Comparison of ENCODE assay signal across 34 cellular contexts in genomic region chr6:81340946-81341345, GRCh38.
"Had no signal": no experiment of that assay in that cellular context is flagged by ENCODE, and none has a peak within 500 bp of the region (broad histone marks: within the 10 kb centered on the region; RNA-seq: fewer than 3 reads in every experiment).

No MANE protein-coding gene starts in this region.

- DNase-seq: activated B cell treated with CpG ODN at 0.5 μM for 24 hours; activated CD4-positive, alpha-beta memory T cell treated with anti-CD3 and anti-CD28 coated beads for 36 hours; activated CD4-positive, alpha-beta T cell treated with anti-CD3 and anti-CD28 coated beads for 4 hours; activated CD4-positive, alpha-beta T cell treated with anti-CD3 and anti-CD28 coated beads, Interleukin-2, amount 10 ng/mL, durations not matched to agents 24 days and 14 days; activated CD4-positive, alpha-beta T cell treated with anti-CD3 and anti-CD28 coated beads, Interleukin-2, amount 50 U/mL, for 1 hour; activated CD4-positive, alpha-beta T cell treated with anti-CD3 and anti-CD28 coated beads, Interleukin-2, amount 50 U/mL, for 4 hours; activated CD4-positive, CD25-positive, alpha-beta regulatory T cell treated with anti-CD3 and anti-CD28 coated beads, Interleukin-2, amount 50 U/mL, for 72 hours; activated CD8-positive, alpha-beta memory T cell treated with anti-CD3 and anti-CD28 coated beads, Interleukin-2, amount 50 U/mL, for 4 hours; activated CD8-positive, alpha-beta T cell treated with anti-CD3 and anti-CD28 coated beads for 36 hours; activated effector memory CD4-positive, alpha-beta T cell treated with anti-CD3 and anti-CD28 coated beads, Interleukin-2, amount 50 U/mL, for 16 hours; activated gamma-delta T cell treated with Interleukin-2 at 50 U/mL for 16 hours; activated naive CD4-positive, alpha-beta T cell; activated naive CD4-positive, alpha-beta T cell treated with anti-CD3 and anti-CD28 coated beads for 36 hours; activated naive CD4-positive, alpha-beta T cell treated with anti-CD3 and anti-CD28 coated beads, Interleukin-2, amount 50 U/mL, for 16 hours; activated naive CD8-positive, alpha-beta T cell treated with anti-CD3 and anti-CD28 coated beads for 36 hours; activated T-cell treated with anti-CD3 and anti-CD28 coated beads for 4 hours; activated T-cell treated with anti-CD3 and anti-CD28 coated beads, Interleukin-2, amount 50 U/mL, for 1 hour; activated T-cell treated with anti-CD3 and anti-CD28 coated beads, Interleukin-2, amount 50 U/mL, for 4 hours; activated T-cell treated with anti-CD3 and anti-CD28 coated beads, Interleukin-2, amount 50 U/mL, for 72 hours; adrenal gland; amniotic stem cell; aorta; body of pancreas; cerebellar nuclear complex; T-helper 1 cell; T-helper 2 cell; T-helper 9 cell had no signal

- H3K9me3 Mint-ChIP-seq: activated naive CD8-positive, alpha-beta T cell treated with anti-CD3 and anti-CD28 coated beads for 36 hours had no signal

- H3K36me3 ChIP-seq: adrenal gland had no signal

- H3K4me1 ChIP-seq: adrenal gland, body of pancreas had no signal

- H3K4me3 ChIP-seq: adrenal gland, body of pancreas had no signal

- H3K27ac Mint-ChIP-seq: activated B cell treated with CpG ODN at 0.5 μM for 24 hours; activated CD4-positive, alpha-beta memory T cell treated with anti-CD3 and anti-CD28 coated beads for 36 hours; activated CD4-positive, alpha-beta T cell treated with anti-CD3 and anti-CD28 coated beads, Interleukin-2, amount 10 ng/mL, durations not matched to agents 24 days and 14 days; activated CD8-positive, alpha-beta T cell treated with anti-CD3 and anti-CD28 coated beads for 36 hours; activated naive CD4-positive, alpha-beta T cell treated with anti-CD3 and anti-CD28 coated beads for 36 hours; activated naive CD4-positive, alpha-beta T cell treated with anti-CD3 and anti-CD28 coated beads, Interleukin-2, amount 50 U/mL, for 72 hours; activated naive CD8-positive, alpha-beta T cell treated with anti-CD3 and anti-CD28 coated beads for 36 hours; activated T-cell treated with anti-CD3 and anti-CD28 coated beads, Interleukin-2, amount 50 U/mL, for 72 hours; activated T-helper 1 cell treated with anti-CD3 and anti-CD28 coated beads, Interleukin-12 subunit alpha, Interleukin-12 subunit beta, Interleukin-2, Interleukin-4 antibody, amounts not matched to agents 30 ng/mL and 10 ng/mL and 1 ng/mL, durations not matched to agents 14 hours and 24 hours and 36 hours; activated T-helper 17 cell treated with anti-CD3 and anti-CD28 coated beads, Interleukin-2, amount 50 U/mL, for 72 hours; T-helper 1 cell treated with Interleukin-12 subunit alpha and Interleukin-12 subunit beta and Interleukin-4 antibody, amounts not matched to agents 30 μg/mL and 1 μg/mL, for 36 hours; T-helper 2 cell treated with Interferon-gamma antibody and Interleukin-4, amounts not matched to agents 5 μg/mL and 100 μg/mL, for 36 hours had no signal

- ATAC-seq: activated CD8-positive, alpha-beta T cell treated with anti-CD3 and anti-CD28 coated beads for 36 hours; activated naive CD4-positive, alpha-beta T cell treated with anti-CD3 and anti-CD28 coated beads, Interleukin-2, amount 50 U/mL, for 72 hours; activated T-cell treated with anti-CD3 and anti-CD28 coated beads, Interleukin-2, amount 50 U/mL, for 4 hours; activated T-cell treated with anti-CD3 and anti-CD28 coated beads, Interleukin-2, amount 50 U/mL, for 72 hours; activated T-helper 17 cell treated with anti-CD3 and anti-CD28 coated beads, Interleukin-2, amount 50 U/mL, for 72 hours; body of pancreas had no signal

- H3K27ac ChIP-seq: adrenal gland, body of pancreas, VCaP had no signal

- H3K27me3 Mint-ChIP-seq: activated B cell treated with CpG ODN at 0.5 μM for 24 hours; activated CD4-positive, alpha-beta memory T cell treated with anti-CD3 and anti-CD28 coated beads for 36 hours; activated CD4-positive, alpha-beta T cell treated with anti-CD3 and anti-CD28 coated beads, Interleukin-2, amount 10 ng/mL, durations not matched to agents 24 days and 14 days; activated CD8-positive, alpha-beta T cell treated with anti-CD3 and anti-CD28 coated beads for 36 hours; activated naive CD8-positive, alpha-beta T cell treated with anti-CD3 and anti-CD28 coated beads for 36 hours; activated T-helper 17 cell treated with anti-CD3 and anti-CD28 coated beads, Interleukin-2, amount 50 U/mL, for 72 hours; central memory CD8-positive, alpha-beta T cell had no signal

- H3K9me3 ChIP-seq: adrenal gland, body of pancreas had no signal

- H3K27me3 ChIP-seq: adrenal gland, body of pancreas had no signal

- H3K4me3 Mint-ChIP-seq: activated B cell treated with CpG ODN at 0.5 μM for 24 hours; activated CD4-positive, alpha-beta memory T cell treated with anti-CD3 and anti-CD28 coated beads for 36 hours; activated CD4-positive, alpha-beta T cell treated with anti-CD3 and anti-CD28 coated beads, Interleukin-2, amount 10 ng/mL, durations not matched to agents 24 days and 14 days; activated CD8-positive, alpha-beta T cell treated with anti-CD3 and anti-CD28 coated beads for 36 hours; activated naive CD4-positive, alpha-beta T cell treated with anti-CD3 and anti-CD28 coated beads for 36 hours; activated naive CD8-positive, alpha-beta T cell treated with anti-CD3 and anti-CD28 coated beads for 36 hours; activated T-cell treated with anti-CD3 and anti-CD28 coated beads, Interleukin-2, amount 50 U/mL, for 4 hours; activated T-cell treated with anti-CD3 and anti-CD28 coated beads, Interleukin-2, amount 50 U/mL, for 72 hours; activated T-helper 1 cell treated with anti-CD3 and anti-CD28 coated beads, Interleukin-12 subunit alpha, Interleukin-12 subunit beta, Interleukin-2, Interleukin-4 antibody, amounts not matched to agents 30 ng/mL and 10 ng/mL and 1 ng/mL, durations not matched to agents 14 hours and 24 hours and 36 hours; activated T-helper 17 cell treated with anti-CD3 and anti-CD28 coated beads, Interleukin-2, amount 50 U/mL, for 72 hours; central memory CD8-positive, alpha-beta T cell; T-helper 1 cell treated with Interleukin-12 subunit alpha and Interleukin-12 subunit beta and Interleukin-4 antibody, amounts not matched to agents 30 μg/mL and 1 μg/mL, for 36 hours; T-helper 2 cell treated with Interferon-gamma antibody and Interleukin-4, amounts not matched to agents 5 μg/mL and 100 μg/mL, for 36 hours had no signal

- H3K4me1 Mint-ChIP-seq: activated B cell treated with CpG ODN at 0.5 μM for 24 hours; activated CD4-positive, alpha-beta T cell treated with anti-CD3 and anti-CD28 coated beads, Interleukin-2, amount 10 ng/mL, durations not matched to agents 24 days and 14 days; activated naive CD8-positive, alpha-beta T cell treated with anti-CD3 and anti-CD28 coated beads for 36 hours; activated T-helper 17 cell treated with anti-CD3 and anti-CD28 coated beads, Interleukin-2, amount 50 U/mL, for 72 hours; central memory CD8-positive, alpha-beta T cell had no signal
